Comparison of ENCODE assay signal across 38 cellular contexts in the genomic region with DNA sequence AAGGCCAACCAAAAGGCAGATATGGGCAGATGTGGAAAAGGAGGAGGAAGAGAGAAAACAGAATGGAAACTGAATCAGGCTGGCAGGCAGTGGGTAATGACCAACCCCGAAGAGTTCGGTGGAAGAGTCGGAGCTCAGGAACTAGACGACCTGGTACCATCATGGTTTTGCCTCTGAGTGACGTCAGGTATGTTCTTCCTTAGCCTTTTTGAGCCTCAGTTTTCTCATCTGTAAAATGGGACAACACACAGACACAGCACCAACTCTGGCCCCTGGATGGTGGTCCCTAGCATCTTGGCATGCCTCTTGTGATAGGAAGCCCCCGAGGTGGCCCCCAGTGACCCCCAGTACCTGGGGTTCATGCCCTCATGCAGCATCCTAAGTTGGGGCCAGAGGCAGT. TPM values are rescaled to one million over a fixed set of nuclear protein-coding genes. Genes with fewer than 3 reads are reported as not detected.
"Had no signal": no experiment of that assay in that cellular context is flagged by ENCODE, and none has a peak within 500 bp of the region (broad histone marks: within the 10 kb centered on the region; RNA-seq: fewer than 3 reads in every experiment).

No MANE protein-coding gene starts in this region.

- H3K36me3 ChIP-seq: MG63 had no signal

- DNase-seq: Karpas-422, Kasumi-1, MG63, MM.1S, MV-4-11, NCI-H1048, NCI-H1092, NCI-H1092 treated with DMSO at 0.1 percent for 48 hours, NCI-H1105, NCI-H1105 treated with DMSO at 0.1 percent for 48 hours, NCI-H1417, NCI-H1417 treated with DMSO at 0.1 percent for 48 hours, NCI-H1436, NCI-H1436 treated with DMSO at 0.1 percent for 48 hours, NCI-H146, NCI-H1694, NCI-H1694 treated with DMSO at 0.1 percent for 48 hours, NCI-H187, NCI-H187 treated with DMSO at 0.1 percent for 48 hours, NCI-H1930, NCI-H2029, NCI-H2029 treated with DMSO at 0.1 percent for 48 hours, NCI-H2081, NCI-H2081 treated with DMSO at 0.1 percent for 48 hours, NCI-H2107, NCI-H2171, NCI-H2227 treated with DMSO at 0.1 percent for 48 hours, NCI-H226, NCI-H345, NCI-H446, NCI-H446 treated with DMSO at 0.1 percent for 48 hours, NCI-H510A, NCI-H510A treated with DMSO at 0.1 percent for 48 hours, NCI-H524 had no signal

- H3K4me3 ChIP-seq: MG63 had no signal

- H3K27me3 ChIP-seq: MG63 had no signal

- H3K9me3 ChIP-seq: MG63 had no signal

RNA-seq across cellular contexts. Expression of a gene that starts 37.2 kb away (rescaled TPM):
- total RNA-seq: LHCN-M2, M059J, MCF 10A, NCI-H460 had no signal
